Comparison of ENCODE assay signal across 27 cellular contexts in genomic region chr2:210961249-210961648, GRCh38.
DNase-seq lines count a peak whose midpoint lies in the region; ATAC-seq, FAIRE-seq and TF ChIP-seq lines count a peak whose summit lies in the region.
"Had no signal": no experiment of that assay in that cellular context is flagged by ENCODE, and none has a peak within 500 bp of the region (broad histone marks: within the 10 kb centered on the region; RNA-seq: fewer than 3 reads in every experiment).

No MANE protein-coding gene starts in this region.

- ATAC-seq in effector memory CD8-positive, alpha-beta T cell (replicated peaks): no peak
- ATAC-seq in GM19351 (IDR thresholded peaks at IDR 0.05; ENCODE audit: unreplicated experiment): no peak
- ATAC-seq: activated CD4-positive, alpha-beta T cell treated with anti-CD3 and anti-CD28 coated beads for 36 hours; gastroesophageal sphincter; HCT116 had no signal

- no peak overlapping the region for H3K4me2 ChIP-seq in mesendoderm (ENCODE audit: low read length)
- H3K4me2 ChIP-seq: BLaER1 had no signal

- H3K4me3 Mint-ChIP-seq in effector memory CD8-positive, alpha-beta T cell: no peak overlapping the region
- H3K4me3 Mint-ChIP-seq: activated CD4-positive, alpha-beta T cell treated with anti-CD3 and anti-CD28 coated beads for 36 hours; nephron progenitor cell; type B pancreatic cell had no signal

- H3K56ac ChIP-seq in mesendoderm (ENCODE audit: low read length): no peak overlapping the region

- no peaks in the 10 kb centered on the region for H3K4me1 ChIP-seq in mesendoderm (ENCODE audit: control insufficient read depth, low read depth, low read length)
- H3K4me1 ChIP-seq: BLaER1, gastroesophageal sphincter, parathyroid adenoma, right atrium auricular region had no signal

- no peaks in the 10 kb centered on the region for H3K9me3 Mint-ChIP-seq in effector memory CD8-positive, alpha-beta T cell
- H3K9me3 Mint-ChIP-seq: nephron progenitor cell, type B pancreatic cell had no signal

- H2AK5ac ChIP-seq in mesendoderm (ENCODE audit: low read length): no peak overlapping the region

- H3K36me3 Mint-ChIP-seq in effector memory CD8-positive, alpha-beta T cell (ENCODE audit: insufficient read depth): no peaks in the 10 kb centered on the region
- H3K36me3 Mint-ChIP-seq: type B pancreatic cell had no signal

- no CpG with 5 or more reads among the region's 2 CpGs for WGBS in mesendoderm (ENCODE audit: extremely low coverage, insufficient coverage, low lambda C conversion rate)

- no peak overlapping the region for H3K27ac ChIP-seq in mesendoderm (ENCODE audit: low read depth, low read length)
- H3K27ac ChIP-seq: BLaER1, gastroesophageal sphincter, parathyroid adenoma, right atrium auricular region had no signal

- H3K27ac Mint-ChIP-seq in effector memory CD8-positive, alpha-beta T cell: no peak overlapping the region
- H3K27ac Mint-ChIP-seq: activated CD4-positive, alpha-beta T cell treated with anti-CD3 and anti-CD28 coated beads for 36 hours; nephron progenitor cell; type B pancreatic cell had no signal

- H3K4me3 ChIP-seq in choroid plexus epithelial cell (ENCODE audit: low read depth, low read length): no peak overlapping the region
- H3K4me3 ChIP-seq in mesendoderm (ENCODE audit: low read length): no peak overlapping the region
- H3K4me3 ChIP-seq: BLaER1, gastroesophageal sphincter, right atrium auricular region had no signal

- no peak overlapping the region for H2BK120ac ChIP-seq in mesendoderm (ENCODE audit: low read depth, low read length)

- H3K4me1 Mint-ChIP-seq in effector memory CD8-positive, alpha-beta T cell (ENCODE audit: low read depth in 2 of 2): no peaks in the 10 kb centered on the region
- H3K4me1 Mint-ChIP-seq: activated CD4-positive, alpha-beta T cell treated with anti-CD3 and anti-CD28 coated beads for 36 hours; nephron progenitor cell had no signal

- no peaks in the 10 kb centered on the region for H3K27me3 Mint-ChIP-seq in effector memory CD8-positive, alpha-beta T cell
- H3K27me3 Mint-ChIP-seq: activated CD4-positive, alpha-beta T cell treated with anti-CD3 and anti-CD28 coated beads for 36 hours; type B pancreatic cell had no signal

- H3K18ac ChIP-seq in mesendoderm (ENCODE audit: low read length): no peak overlapping the region

- no peak overlapping the region for H3K9ac ChIP-seq in mesendoderm (ENCODE audit: low read length)
- H3K9ac ChIP-seq: BLaER1, parathyroid adenoma had no signal

- no peak overlapping the region for H4K8ac ChIP-seq in mesendoderm (ENCODE audit: low read depth, low read length)

- H3K36me3 ChIP-seq in mesendoderm (ENCODE audit: control insufficient read depth, insufficient read depth, low read length): no peaks in the 10 kb centered on the region
- H3K36me3 ChIP-seq: BLaER1, gastroesophageal sphincter, right atrium auricular region had no signal

- H2BK5ac ChIP-seq in mesendoderm (ENCODE audit: low read length): no peak overlapping the region

- H3K27me3 ChIP-seq in mesendoderm (ENCODE audit: insufficient read depth, low read length, poor library complexity): no peaks in the 10 kb centered on the region
- H3K27me3 ChIP-seq: BLaER1, gastroesophageal sphincter, right atrium auricular region had no signal

- no peaks in the 10 kb centered on the region for H3K79me1 ChIP-seq in mesendoderm (ENCODE audit: low read length)

- no peaks in the 10 kb centered on the region for H3K79me2 ChIP-seq in mesendoderm (ENCODE audit: control insufficient read depth, insufficient read depth, low read length)
- H3K79me2 ChIP-seq: parathyroid adenoma had no signal

- H3K23ac ChIP-seq in mesendoderm (ENCODE audit: low read length): no peak overlapping the region

- TF ChIP-seq CTCF in D721Med (IDR thresholded peaks at IDR 0.05; ENCODE audit: insufficient read depth, missing control alignments) (no peak), choroid plexus epithelial cell (conservative IDR thresholded peaks at IDR 0.05; ENCODE audit: low read depth, low read length) (no peak)

- FAIRE-seq in D721Med (lab: Jason Lieb, UNC): peak; percentile 6
- FAIRE-seq: colon had no signal

- no peak overlapping the region for H4K5ac ChIP-seq in mesendoderm (ENCODE audit: low read length)

- H3K4ac ChIP-seq in mesendoderm (ENCODE audit: low read depth, low read length): no peak overlapping the region

- no peak overlapping the region for H2BK15ac ChIP-seq in mesendoderm (replicated peaks; ENCODE audit: low read depth)

- DNase-seq in D721Med (ENCODE audit: insufficient read length, low spot score) (no peak), NCI-H226 (peak; percentile 71), choroid plexus epithelial cell (ENCODE audit: low read depth) (peak; percentile 26), mesendoderm (peak; percentile 19), NCI-H2107 (lab: John Stamatoyannopoulos, UW) (no peak), cortex of kidney (lab: John Stamatoyannopoulos, UW) (no peak)
- no peak for DNase-seq in effector memory CD8-positive, alpha-beta T cell
- DNase-seq: activated CD4-positive, alpha-beta T cell treated with anti-CD3 and anti-CD28 coated beads for 36 hours; activated effector memory CD4-positive, alpha-beta T cell treated with anti-CD3 and anti-CD28 coated beads, Interleukin-2, amount 50 U/mL, for 16 hours; DMS79; Karpas-422; NCI-H1436 treated with DMSO at 0.1 percent for 48 hours; NCI-H446 treated with DMSO at 0.1 percent for 48 hours; NCI-H82; nephron progenitor cell; RPMI8226; stimulated activated CD4-positive, alpha-beta T cell treated with anti-CD3 and anti-CD28 coated beads, Interleukin-2, amount 100 ng/mL, for 48 hours; substantia nigra; T-helper 2 cell had no signal

Comparison
In these comparisons a context has a peak if more than half of its experiments do, and no peak if none do; other contexts are left out.
1. DNase-seq: peak in NCI-H226 (single experiment), choroid plexus epithelial cell (single experiment) and mesendoderm (single experiment); none in D721Med (single experiment), NCI-H2107 (single experiment), effector memory CD8-positive, alpha-beta T cell (0 of 3) and cortex of kidney (single experiment).